Comparison of ENCODE assay signal across 30 cellular contexts in genomic region chr3:183046883-183047282, GRCh38. TPM values are rescaled to one million over a fixed set of nuclear protein-coding genes. Genes with fewer than 3 reads are reported as not detected.
DNase-seq lines count a peak whose midpoint lies in the region; ATAC-seq and TF ChIP-seq lines count a peak whose summit lies in the region.
"Had no signal": no experiment of that assay in that cellular context is flagged by ENCODE, and none has a peak within 500 bp of the region (broad histone marks: within the 10 kb centered on the region; RNA-seq: fewer than 3 reads in every experiment).

No MANE protein-coding gene starts in this region.

- intact Hi-C loops in CD14-positive monocyte (cut with micrococcal nuclease), result no loop called here

- H3K4me1 Mint-ChIP-seq in CD14-positive monocyte (peaks cover 3% of the 10 kb centered on the region), GM23338 (no peaks in the 10 kb centered on the region), memory B cell (peaks cover 22% of the 10 kb centered on the region)

- TF ChIP-seq CTCF in CD14-positive monocyte (IDR thresholded peaks at IDR 0.05), result no peak
- TF ChIP-seq CTCF in GM23338 (conservative IDR thresholded peaks at IDR 0.05; ENCODE audit: low read depth in 2 of 2), result no peak
- no peak for TF ChIP-seq CTCF in SU-DHL-6 (IDR thresholded peaks at IDR 0.05; ENCODE audit: insufficient read depth, low read length, poor library complexity, severe bottlenecking)

- H3F3A ChIP-seq in GM23338 (replicated peaks; ENCODE audit: low read depth) (no peaks in the 10 kb centered on the region), SU-DHL-6 (ENCODE audit: insufficient read depth) (peaks cover 47% of the 10 kb centered on the region)

- H3K9ac ChIP-seq in SU-DHL-6 (ENCODE audit: low read length), result peak overlapping the region; percentile 49
- H3K9ac ChIP-seq: SK-N-SH had no signal

- peaks cover 63 to 87% of the 10 kb centered on the region in 2 donors for H3K36me3 Mint-ChIP-seq in CD14-positive monocyte
- peaks cover 32% of the 10 kb centered on the region for H3K36me3 Mint-ChIP-seq in GM23338 (ENCODE audit: low read depth)
- peaks cover 31% of the 10 kb centered on the region for H3K36me3 Mint-ChIP-seq in memory B cell

- H3K79me2 ChIP-seq in GM23338 (replicated peaks; ENCODE audit: insufficient read depth), result no peaks in the 10 kb centered on the region
- no peaks in the 10 kb centered on the region for H3K79me2 ChIP-seq in SU-DHL-6 (ENCODE audit: insufficient read depth, low read length)

- H3K36me3 ChIP-seq in GM23338 (ENCODE audit: insufficient read depth) (peaks cover 5% of the 10 kb centered on the region; the same call in 1 of the 2 replicates), SU-DHL-6 (ENCODE audit: low read length) (peaks cover 12% of the 10 kb centered on the region; the same call in 1 of the 2 replicates)

- peak overlapping the region; percentile 41; the same call in 1 of the 2 replicates for H3K27ac ChIP-seq in GM23338 (ENCODE audit: low read depth)
- peak overlapping the region; percentile 96 for H3K27ac ChIP-seq in SU-DHL-6 (ENCODE audit: low read depth, low read length)
- H3K27ac ChIP-seq: BLaER1 treated with 17β-estradiol and CSF1 and Interleukin-3, amounts not matched to agents 10 nM and 100 nM; coronary artery; lower lobe of right lung; right lobe of liver; testis; VCaP had no signal

- H4K20me1 ChIP-seq in GM23338 (replicated peaks; ENCODE audit: insufficient read depth) (no peaks in the 10 kb centered on the region), SU-DHL-6 (ENCODE audit: low read depth, low read length) (no peaks in the 10 kb centered on the region)
- H4K20me1 ChIP-seq: BLaER1 treated with 17β-estradiol and CSF1 and Interleukin-3, amounts not matched to agents 10 nM and 100 nM had no signal

- H3K9me3 Mint-ChIP-seq in CD14-positive monocyte (peaks cover 0 to 3% (median 0%) of the 10 kb centered on the region in 7 donors), GM23338 (no peaks in the 10 kb centered on the region; the same call in 2 of the 3 replicates), memory B cell (peaks cover 1% of the 10 kb centered on the region)
- H3K9me3 Mint-ChIP-seq: activated CD4-positive, alpha-beta T cell treated with anti-CD3 and anti-CD28 coated beads, Interleukin-2, amount 10 ng/mL, durations not matched to agents 7 days and 5 days; activated naive CD4-positive, alpha-beta T cell treated with anti-CD3 and anti-CD28 coated beads for 36 hours; HFFc6; T-helper 2 cell treated with Interferon-gamma antibody and Interleukin-4, amounts not matched to agents 5 μg/mL and 100 μg/mL, for 36 hours had no signal

- H3K4me1 ChIP-seq in GM23338 (ENCODE audit: insufficient read depth), result no peaks in the 10 kb centered on the region
- H3K4me1 ChIP-seq: BLaER1 treated with 17β-estradiol and CSF1 and Interleukin-3, amounts not matched to agents 10 nM and 100 nM; lower lobe of right lung had no signal

- H3K4me3 ChIP-seq in GM23338, result no peak overlapping the region
- H3K4me3 ChIP-seq in SU-DHL-6 (ENCODE audit: insufficient read depth, low read length, poor library complexity, severe bottlenecking), result no peak overlapping the region
- H3K4me3 ChIP-seq: BLaER1 treated with 17β-estradiol and CSF1 and Interleukin-3, amounts not matched to agents 10 nM and 100 nM; coronary artery; lower lobe of right lung; right lobe of liver; testis had no signal

- H3K9me3 ChIP-seq in SU-DHL-6 (ENCODE audit: insufficient read depth, low read length), result no peaks in the 10 kb centered on the region
- H3K9me3 ChIP-seq: lower lobe of right lung, right lobe of liver, SK-N-SH, testis had no signal

- H3K4me3 Mint-ChIP-seq in CD14-positive monocyte (no peak overlapping the region), GM23338 (no peak overlapping the region), memory B cell (peak overlapping the region; percentile 5)
- H3K4me3 Mint-ChIP-seq: activated CD4-positive, alpha-beta T cell treated with anti-CD3 and anti-CD28 coated beads, Interleukin-2, amount 10 ng/mL, durations not matched to agents 7 days and 5 days; activated CD8-positive, alpha-beta memory T cell treated with anti-CD3 and anti-CD28 coated beads, Interleukin-2, amount 10 ng/mL, durations not matched to agents 7 days and 5 days; activated naive CD4-positive, alpha-beta T cell treated with anti-CD3 and anti-CD28 coated beads for 36 hours; HFFc6; T-helper 2 cell treated with Interferon-gamma antibody and Interleukin-4, amounts not matched to agents 5 μg/mL and 100 μg/mL, for 36 hours had no signal

- H3K4me2 ChIP-seq in GM23338, result no peak overlapping the region
- H3K4me2 ChIP-seq in SU-DHL-6 (ENCODE audit: low read depth, low read length, poor library complexity, severe bottlenecking), result peak overlapping the region; percentile 61
- H3K4me2 ChIP-seq: BLaER1 treated with 17β-estradiol and CSF1 and Interleukin-3, amounts not matched to agents 10 nM and 100 nM; SK-N-SH had no signal

- DNase-seq in CD14-positive monocyte (ENCODE audit: low spot score), result no peak
- DNase-seq in GM23338 (ENCODE audit: low spot score), result no peak
- DNase-seq in memory B cell (ENCODE audit: low spot score in 2 of 2), result no peak
- DNase-seq in NCI-H146 (lab: John Stamatoyannopoulos, UW), result no peak
- no peak for DNase-seq in GM03348 (ENCODE audit: low spot score)
- DNase-seq: activated CD4-positive, alpha-beta T cell treated with anti-CD3 and anti-CD28 coated beads, Interleukin-2, amount 10 ng/mL, durations not matched to agents 7 days and 5 days; activated CD8-positive, alpha-beta memory T cell treated with anti-CD3 and anti-CD28 coated beads, Interleukin-2, amount 10 ng/mL, durations not matched to agents 7 days and 5 days; activated naive CD4-positive, alpha-beta T cell treated with anti-CD3 and anti-CD28 coated beads for 36 hours; Calu3; DND-41; foreskin fibroblast; HFFc6; lower lobe of right lung; NCI-H2029 treated with DMSO at 0.1 percent for 48 hours; NCI-H526 treated with DMSO at 0.1 percent for 48 hours; posterior cingulate gyrus; right lobe of liver; SK-N-SH; stimulated activated CD4-positive, alpha-beta T cell treated with anti-CD3 and anti-CD28 coated beads, Interleukin-12 subunit alpha, Interleukin-12 subunit beta, amount 100 ng/mL, for 4 hours; stimulated activated CD4-positive, alpha-beta T cell treated with anti-CD3 and anti-CD28 coated beads, Interleukin-4, amount 100 ng/mL, for 24 hours; stimulated activated naive CD4-positive, alpha-beta T cell; testis had no signal

- no peak for ATAC-seq in GM23338
- ATAC-seq in memory B cell (ENCODE audit: low read depth), result peak; percentile 14
- ATAC-seq in HG02588 (IDR thresholded peaks at IDR 0.05; ENCODE audit: unreplicated experiment), result no peak
- no peak for ATAC-seq in HG03460 (IDR thresholded peaks at IDR 0.05; ENCODE audit: unreplicated experiment)
- ATAC-seq: activated CD8-positive, alpha-beta memory T cell treated with anti-CD3 and anti-CD28 coated beads, Interleukin-2, amount 10 ng/mL, durations not matched to agents 7 days and 5 days; HepG2; lower lobe of right lung had no signal

- H3K27me3 Mint-ChIP-seq in CD14-positive monocyte (ENCODE audit: low read depth in 3 of 3) (no peaks in the 10 kb centered on the region), GM23338 (ENCODE audit: insufficient read depth, low read depth, poor library complexity) (no peaks in the 10 kb centered on the region), memory B cell (no peaks in the 10 kb centered on the region)
- H3K27me3 Mint-ChIP-seq: activated CD4-positive, alpha-beta T cell treated with anti-CD3 and anti-CD28 coated beads, Interleukin-2, amount 10 ng/mL, durations not matched to agents 7 days and 5 days; activated CD8-positive, alpha-beta memory T cell treated with anti-CD3 and anti-CD28 coated beads, Interleukin-2, amount 10 ng/mL, durations not matched to agents 7 days and 5 days had no signal

- H3K27ac Mint-ChIP-seq in CD14-positive monocyte (peak overlapping the region in 4 of 7 donors; percentile 1 to 61 (median 35)), GM23338 (no peak overlapping the region), memory B cell (peak overlapping the region; percentile 71)
- H3K27ac Mint-ChIP-seq: activated CD4-positive, alpha-beta T cell treated with anti-CD3 and anti-CD28 coated beads, Interleukin-2, amount 10 ng/mL, durations not matched to agents 7 days and 5 days; activated CD8-positive, alpha-beta memory T cell treated with anti-CD3 and anti-CD28 coated beads, Interleukin-2, amount 10 ng/mL, durations not matched to agents 7 days and 5 days; activated naive CD4-positive, alpha-beta T cell treated with anti-CD3 and anti-CD28 coated beads for 36 hours; HFFc6; T-helper 2 cell treated with Interferon-gamma antibody and Interleukin-4, amounts not matched to agents 5 μg/mL and 100 μg/mL, for 36 hours had no signal

- H3K27me3 ChIP-seq in GM23338 (ENCODE audit: insufficient read depth) (no peaks in the 10 kb centered on the region), SU-DHL-6 (ENCODE audit: low read length) (no peaks in the 10 kb centered on the region)
- H3K27me3 ChIP-seq: BLaER1 treated with 17β-estradiol and CSF1 and Interleukin-3, amounts not matched to agents 10 nM and 100 nM; right lobe of liver; testis had no signal

- no peak overlapping the region for H2AFZ ChIP-seq in GM23338
- H2AFZ ChIP-seq in SU-DHL-6 (ENCODE audit: low read depth, low read length, severe bottlenecking), result peak overlapping the region; percentile 7

- no peaks in the 10 kb centered on the region for H3K9me2 ChIP-seq in GM23338 (ENCODE audit: insufficient read depth)
- no peaks in the 10 kb centered on the region for H3K9me2 ChIP-seq in SU-DHL-6 (replicated peaks; ENCODE audit: insufficient read depth, low read length)
- H3K9me2 ChIP-seq: SK-N-SH had no signal

TF ChIP-seq in GM23338, 12 proteins besides CTCF, POLR2A, EP300 and RAD21 (continues in another document):
- no peak for TF ChIP-seq EZH2phosphoT487 (IDR thresholded peaks at IDR 0.05; ENCODE audit: unreplicated experiment)
- no peak for TF ChIP-seq CREB1 (CRISPR knock-in tag; IDR thresholded peaks at IDR 0.05; ENCODE audit: low read depth)

RNA-seq across cellular contexts. Expression of gene MCCC1, which starts 52.4 kb away (rescaled TPM):
- polyA plus RNA-seq in CD14-positive monocyte, result 10 to 100 TPM; 16.0 to 18.4 TPM
- 20.2 and 24.4 TPM in 2 replicates for total RNA-seq in GM23338 (2014; rRNA removed; shearing (Covaris generic))
- polyA plus RNA-seq in GM23338 (2016; fragmentation: Nextera tagmentation; extraction: Ambion mirVana), result 16.5 and 24.2 TPM in 2 replicates
